In genomic region chr10:119103241-119103640, GRCh38 we compare ENCODE assay signal across 8 cellular contexts. TPM values are rescaled to one million over a fixed set of nuclear protein-coding genes. Genes with fewer than 3 reads are reported as not detected.
DNase-seq lines count a peak whose midpoint lies in the region; ATAC-seq and TF ChIP-seq lines count a peak whose summit lies in the region.

No MANE protein-coding gene starts in this region.

- peak overlapping the region; percentile 69 for H3K27ac Mint-ChIP-seq in endothelial cell (ENCODE audit: unreplicated experiment)

- intact Hi-C loops in posterior cingulate gyrus (cut with DNase I): loop anchor here (5.0 to 10.0 kb wide), 2 partner anchors 348 to 624 kb away; partner anchors contain the start of genes CACUL1 and INPP5F

- peak overlapping the region; percentile 92 for H3K4me3 Mint-ChIP-seq in endothelial cell (ENCODE audit: unreplicated experiment)

- H3K4me1 Mint-ChIP-seq in endothelial cell (ENCODE audit: unreplicated experiment): peaks cover 15% of the 10 kb centered on the region

- H3K27ac ChIP-seq in DND-41 (ENCODE audit: low read length): 0 out of 2 replicates have a peak overlapping the region, but pooled peaks have one; percentile 1
- H3K27ac ChIP-seq in Peyer's patch: peak overlapping the region; percentile 19 to 88 (median 52)

- H3K9me3 Mint-ChIP-seq in endothelial cell (ENCODE audit: unreplicated experiment): no peaks in the 10 kb centered on the region

- no peaks in the 10 kb centered on the region for H3K9me3 ChIP-seq in DND-41 (ENCODE audit: insufficient read depth, low read length, severe bottlenecking)
- no peaks in the 10 kb centered on the region for H3K9me3 ChIP-seq in Peyer's patch

- H3K36me3 ChIP-seq in DND-41 (ENCODE audit: insufficient read depth, low read length) (peaks cover 33% of the 10 kb centered on the region), Peyer's patch (peaks cover 0 to 4% (median 0%) of the 10 kb centered on the region in 3 donors)

- H3K4me1 ChIP-seq in DND-41 (ENCODE audit: insufficient read depth, low read length) (peaks cover 34% of the 10 kb centered on the region), Peyer's patch (peaks cover 0 to 9% (median 6%) of the 10 kb centered on the region in 4 donors)

- DNase-seq in DND-41: no peak
- DNase-seq in Peyer's patch: no peak
- DNase-seq in endothelial cell (ENCODE audit: low spot score): no peak
- DNase-seq in pons (ENCODE audit: low spot score): peak; percentile 36
- no peak for DNase-seq in NCI-H1694 treated with DMSO at 0.1 percent for 48 hours (lab: John Stamatoyannopoulos, UW)
- no peak for DNase-seq in RKO (ENCODE audit: low spot score)
- DNase-seq in stimulated activated CD4-positive, alpha-beta T cell treated with anti-CD3 and anti-CD28 coated beads, Interleukin-15, amount 100 ng/mL, for 24 hours: no peak
- DNase-seq in posterior cingulate gyrus: no peak

- H3K4me3 ChIP-seq in DND-41 (ENCODE audit: low read depth in 1 of 2, low read length in 2 of 2) (peak overlapping the region in 1 of 2 experiments; percentile 11; a peak in 1 of 4 replicates), Peyer's patch (no peak overlapping the region)

- no peak for TF ChIP-seq CTCF in DND-41 (IDR thresholded peaks at IDR 0.05; ENCODE audit: borderline replicate concordance, extremely low read depth, low read length, poor library complexity, severe bottlenecking)
- TF ChIP-seq CTCF in Peyer's patch (IDR thresholded peaks at IDR 0.05): no peak
- TF ChIP-seq CTCF in endothelial cell (IDR thresholded peaks at IDR 0.05; ENCODE audit: unreplicated experiment): no peak

- no peaks in the 10 kb centered on the region for H3K27me3 ChIP-seq in DND-41 (ENCODE audit: insufficient read depth, low read length, poor library complexity)
- H3K27me3 ChIP-seq in Peyer's patch: no peaks in the 10 kb centered on the region

- H3K36me3 Mint-ChIP-seq in endothelial cell (ENCODE audit: low read depth, unreplicated experiment): peaks cover 5% of the 10 kb centered on the region

- peak overlapping the region; percentile 36 for H2AFZ ChIP-seq in DND-41 (ENCODE audit: low read depth, low read length)

- peaks cover 41% of the 10 kb centered on the region for H3K79me2 ChIP-seq in DND-41 (ENCODE audit: insufficient read depth, low read length)

- no peak for ATAC-seq in DND-41 (ENCODE audit: insufficient read depth, low read depth)

- H4K20me1 ChIP-seq in DND-41 (ENCODE audit: insufficient read depth, low read length): peaks cover 11% of the 10 kb centered on the region; the same call in 1 of the 2 replicates

- H3K9ac ChIP-seq in DND-41 (ENCODE audit: low read depth, low read length): no peak overlapping the region

- peaks cover 6% of the 10 kb centered on the region for H3K27me3 Mint-ChIP-seq in endothelial cell (ENCODE audit: unreplicated experiment)

- TF ChIP-seq POLR2A in Peyer's patch (IDR thresholded peaks at IDR 0.05): no peak

- H3K4me2 ChIP-seq in DND-41 (ENCODE audit: insufficient read depth, low read length): peak overlapping the region; percentile 17; the same call in 1 of the 2 replicates

RNA-seq across cellular contexts. Expression of gene DENND10, which starts 0.7 kb away (rescaled TPM):
- 10 to 100 TPM; 33.8 to 50.8 (median 45.7) TPM for total RNA-seq in Peyer's patch
- 40.6 TPM for total RNA-seq in endothelial cell (ENCODE audit: unreplicated experiment)

RNA-seq across cellular contexts. Expression of gene EIF3A, which starts 22.6 kb away (rescaled TPM):
- 100 to 1,000 TPM in 1 of 4 donors, 10 to 100 TPM in 3; 69.5 to 266 (median 89.5) TPM for total RNA-seq in Peyer's patch
- total RNA-seq in endothelial cell (ENCODE audit: unreplicated experiment): 107 TPM
